In the genomic region with DNA sequence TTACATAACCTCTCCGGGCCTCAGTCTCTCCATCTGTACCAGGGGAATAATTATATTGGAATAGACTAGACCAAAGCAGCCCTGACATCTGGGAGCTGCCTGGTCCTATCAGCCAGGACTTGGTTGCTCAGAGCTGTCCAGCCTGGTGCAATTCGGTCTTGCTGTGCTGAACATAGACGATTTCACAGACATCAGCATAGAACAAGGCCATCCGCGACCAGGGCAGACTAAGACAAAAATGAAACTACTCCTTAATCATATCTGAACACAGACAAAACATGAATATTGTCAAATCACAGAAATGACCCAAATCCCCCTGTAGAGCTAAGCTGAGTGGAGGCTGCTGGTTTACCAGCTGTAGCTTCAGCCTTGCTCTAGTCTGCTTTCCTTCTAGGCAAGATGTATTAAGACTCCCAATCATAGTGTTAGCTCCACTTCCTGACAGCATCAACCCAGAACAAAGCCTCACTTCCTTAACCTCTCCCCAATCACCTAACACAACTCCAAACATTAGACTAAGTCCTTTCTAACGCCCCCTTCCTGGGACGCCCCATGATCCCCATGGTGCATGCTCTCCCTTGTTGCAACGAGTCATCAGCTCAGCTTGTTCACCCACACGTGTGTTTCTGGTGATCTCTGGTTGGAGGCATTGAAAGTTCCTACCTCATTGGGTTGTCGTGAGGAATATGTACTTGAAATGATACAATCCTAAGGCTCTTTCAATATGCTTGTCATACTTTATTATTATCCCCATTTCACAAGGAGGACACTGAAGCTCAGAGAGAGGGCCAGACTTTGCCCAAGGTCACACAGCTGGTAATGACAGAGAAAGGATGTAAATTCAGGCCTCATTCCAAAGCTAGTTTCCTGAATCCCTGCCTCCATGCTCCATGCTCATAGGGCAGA, we compare ENCODE assay signal across 12 cellular contexts. TPM values are rescaled to one million over a fixed set of nuclear protein-coding genes. Genes with fewer than 3 reads are reported as not detected.
DNase-seq lines count a peak whose midpoint lies in the region; ATAC-seq and TF ChIP-seq lines count a peak whose summit lies in the region.
"Had no signal": no experiment of that assay in that cellular context is flagged by ENCODE, and none has a peak within 500 bp of the region (broad histone marks: within the 10 kb centered on the region; RNA-seq: fewer than 3 reads in every experiment).

No MANE protein-coding gene starts in this region.

- ATAC-seq in T-cell (replicated peaks in 1 of 4) = no peak
- ATAC-seq in upper lobe of left lung (ENCODE audit: low FRiP score in 2 of 2) = no peak
- ATAC-seq in sciatic nerve = no peak

- CTCF ChIA-PET in T-cell (lab: Charles Lee) = interaction anchor here in 1 of 2 donors (0.6 kb wide), 1 partner anchor 369 kb away, joined by 3 read pairs; no protein-coding TSS in a partner anchor

- POLR2A ChIA-PET in T-cell (lab: Charles Lee) = interaction anchor here (0.5 to 0.6 kb wide), 2 partner anchors 70 to 1220 kb away, joined by 3 to 4 read pairs; no protein-coding TSS in a partner anchor

- peaks cover 45 to 69% (median 57%) of the 10 kb centered on the region in 4 donors for H3K4me1 ChIP-seq in upper lobe of left lung

- H3K36me3 ChIP-seq in upper lobe of left lung = no peaks in the 10 kb centered on the region

- no peak overlapping the region for H3K4me3 ChIP-seq in upper lobe of left lung

- no peak for TF ChIP-seq POLR2A in upper lobe of left lung (IDR thresholded peaks at IDR 0.05)

- no peaks in the 10 kb centered on the region for H3K9me3 Mint-ChIP-seq in T-cell

- no peaks in the 10 kb centered on the region for H3K27me3 Mint-ChIP-seq in T-cell
- H3K27me3 Mint-ChIP-seq: activated naive CD8-positive, alpha-beta T cell had no signal

- peak overlapping the region; percentile 77 to 78 for H3K27ac Mint-ChIP-seq in T-cell

- DNase-seq in stimulated activated CD4-positive, alpha-beta T cell treated with anti-CD3 and anti-CD28 coated beads, Interleukin-1b, Interleukin-23, amount 100 ng/mL, for 48 hours = peak; percentile 33
- no peak for DNase-seq in stimulated activated CD4-positive, alpha-beta T cell treated with anti-CD3 and anti-CD28 coated beads, Interleukin-2, amount 100 ng/mL, for 48 hours
- DNase-seq in T-cell (no peak), fibroblast of peridontal ligament (ENCODE audit: extremely low read depth) (peak; percentile 28), upper lobe of left lung (no peak), sciatic nerve (ENCODE audit: low spot score) (no peak), dedifferentiated amniotic fluid mesenchymal stem cell (ENCODE audit: extremely low spot score) (no peak)
- no peak for DNase-seq in stimulated activated CD8-positive, alpha-beta memory T cell treated with anti-CD3 and anti-CD28 coated beads, Interleukin-4, amount 100 ng/mL, for 48 hours
- DNase-seq: erythroblast, NCI-H1105, NCI-H82 had no signal

- no peak for TF ChIP-seq EP300 in upper lobe of left lung (IDR thresholded peaks at IDR 0.05)

- TF ChIP-seq CTCF in upper lobe of left lung (IDR thresholded peaks at IDR 0.05) = no peak

- H3K36me3 Mint-ChIP-seq in T-cell = no peaks in the 10 kb centered on the region
- H3K36me3 Mint-ChIP-seq: activated naive CD8-positive, alpha-beta T cell had no signal

- H3K9me3 ChIP-seq in upper lobe of left lung = no peaks in the 10 kb centered on the region

- H3K27me3 ChIP-seq in upper lobe of left lung = no peaks in the 10 kb centered on the region

- peaks cover 59 to 80% (median 65%) of the 10 kb centered on the region in 3 donors for H3K4me1 Mint-ChIP-seq in T-cell

- peak overlapping the region; percentile 20 to 79 (median 63) for H3K27ac ChIP-seq in upper lobe of left lung

- WGBS in upper lobe of left lung, 2 donors = 72% methylated on average over 10 of the region's 10 CpGs

- peak overlapping the region in 1 of 3 donors; percentile 15 for H3K4me3 Mint-ChIP-seq in T-cell
- H3K4me3 Mint-ChIP-seq: activated naive CD8-positive, alpha-beta T cell had no signal

- intact Hi-C loops in sciatic nerve (cut with DNase I) = no loop called here

RNA-seq across cellular contexts. Expression of a gene that starts 3.5 kb away (rescaled TPM):
- 10 to 100 TPM; 38.2 to 45.6 (median 44.1) TPM for total RNA-seq in T-cell
- total RNA-seq in upper lobe of left lung = 10 to 100 TPM; 56.7 to 90.1 (median 80.1) TPM
- 12.8 TPM for total RNA-seq in sciatic nerve

Comparison
In these comparisons a context has a peak if more than half of its experiments do, and no peak if none do; other contexts are left out.
1. DNase-seq: peak in stimulated activated CD4-positive, alpha-beta T cell treated with anti-CD3 and anti-CD28 coated beads, Interleukin-1b, Interleukin-23, amount 100 ng/mL, for 48 hours (single experiment) and fibroblast of peridontal ligament (single experiment); none in stimulated activated CD4-positive, alpha-beta T cell treated with anti-CD3 and anti-CD28 coated beads, Interleukin-2, amount 100 ng/mL, for 48 hours (0 of 2), T-cell (0 of 34), upper lobe of left lung (0 of 2), stimulated activated CD8-positive, alpha-beta memory T cell treated with anti-CD3 and anti-CD28 coated beads, Interleukin-4, amount 100 ng/mL, for 48 hours (single experiment), sciatic nerve (single experiment) and dedifferentiated amniotic fluid mesenchymal stem cell (single experiment).